In genomic region chr13:39035204-39035603, GRCh38 we compare ENCODE assay signal across 9 cellular contexts.
A peak's percentile ranks its signal among the peaks of the same experiment; 100 is the strongest.
DNase-seq lines count a peak whose midpoint lies in the region; ATAC-seq and TF ChIP-seq lines count a peak whose summit lies in the region.
"Had no signal": no experiment of that assay in that cellular context is flagged by ENCODE, and none has a peak within 500 bp of the region (broad histone marks: within the 10 kb centered on the region; RNA-seq: fewer than 3 reads in every experiment).

No MANE protein-coding gene starts in this region.

- H3K27me3 Mint-ChIP-seq in central memory CD8-positive, alpha-beta T cell, result no peaks in the 10 kb centered on the region
- no peaks in the 10 kb centered on the region for H3K27me3 Mint-ChIP-seq in nephron progenitor cell (ENCODE audit: low read depth, poor library complexity)

- peak overlapping the region; percentile 85 for H3K4me3 Mint-ChIP-seq in central memory CD8-positive, alpha-beta T cell
- H3K4me3 Mint-ChIP-seq in nephron progenitor cell, result peak overlapping the region; percentile 99

- peaks cover 43% of the 10 kb centered on the region for H3K4me1 Mint-ChIP-seq in central memory CD8-positive, alpha-beta T cell
- H3K4me1 Mint-ChIP-seq in nephron progenitor cell, result peaks cover 58% of the 10 kb centered on the region

- H3K36me3 Mint-ChIP-seq in central memory CD8-positive, alpha-beta T cell (ENCODE audit: insufficient read depth), result peaks cover 22% of the 10 kb centered on the region
- H3K36me3 Mint-ChIP-seq in nephron progenitor cell (ENCODE audit: low read depth), result peaks cover 5% of the 10 kb centered on the region

- no peaks in the 10 kb centered on the region for H3K9me3 Mint-ChIP-seq in central memory CD8-positive, alpha-beta T cell
- H3K9me3 Mint-ChIP-seq in nephron progenitor cell, result no peaks in the 10 kb centered on the region

- peak overlapping the region; percentile 86 for H3K27ac Mint-ChIP-seq in central memory CD8-positive, alpha-beta T cell (ENCODE audit: low read depth)
- H3K27ac Mint-ChIP-seq in nephron progenitor cell, result peak overlapping the region; percentile 65

- DNase-seq in ELF-1 (ENCODE audit: low read depth, low spot score) (peak; percentile 33), NAMALWA (ENCODE audit: low spot score) (peak; percentile 37), nephron progenitor cell (no peak), NCI-H1048 (lab: John Stamatoyannopoulos, UW) (no peak), NCI-H345 (lab: John Stamatoyannopoulos, UW) (no peak)
- DNase-seq in central memory CD8-positive, alpha-beta T cell (ENCODE audit: low spot score in 2 of 2), result no peak
- no peak for DNase-seq in stimulated activated CD4-positive, alpha-beta T cell treated with anti-CD3 and anti-CD28 coated beads, Interleukin-4, amount 100 ng/mL, for 1 hour
- DNase-seq: left ventricle myocardium superior had no signal

- ATAC-seq in central memory CD8-positive, alpha-beta T cell (replicated peaks; ENCODE audit: extremely low read depth, poor library complexity, severe bottlenecking), result no peak
- ATAC-seq in GM18861 (IDR thresholded peaks at IDR 0.05; ENCODE audit: unreplicated experiment), result no peak
- ATAC-seq: left ventricle myocardium superior had no signal

- TF ChIP-seq CTCF in nephron progenitor cell (IDR thresholded peaks at IDR 0.05), result no peak

Comparison
In these comparisons a context has a peak if more than half of its experiments do, and no peak if none do; other contexts are left out.
1. DNase-seq: peak in ELF-1 (single experiment) and NAMALWA (single experiment); none in central memory CD8-positive, alpha-beta T cell (0 of 2), nephron progenitor cell (single experiment), stimulated activated CD4-positive, alpha-beta T cell treated with anti-CD3 and anti-CD28 coated beads, Interleukin-4, amount 100 ng/mL, for 1 hour (single experiment), NCI-H1048 (single experiment) and NCI-H345 (single experiment).